ENCODE assay signal across 13 cellular contexts in the genomic region with DNA sequence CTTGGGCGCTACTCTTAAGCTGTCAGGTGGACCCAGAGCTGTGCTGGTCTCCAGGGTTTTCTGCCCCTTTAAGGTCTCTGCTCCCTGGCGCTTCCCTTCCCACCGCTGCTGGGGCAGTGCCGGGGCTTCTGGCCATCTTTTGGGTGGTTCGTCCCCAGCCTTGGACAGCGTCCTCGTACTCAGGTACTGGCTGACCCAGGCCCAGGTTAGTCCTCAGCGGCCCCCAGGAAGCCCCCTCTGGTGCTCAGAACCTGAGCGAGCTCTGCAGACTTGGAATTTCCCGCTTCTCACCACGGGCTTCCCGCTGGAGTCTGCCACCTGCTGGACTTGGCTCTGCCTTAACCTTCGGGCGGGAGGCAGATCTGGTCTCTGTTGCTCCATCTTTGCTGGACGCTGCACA.
A peak's percentile ranks its signal among the peaks of the same experiment; 100 is the strongest.
DNase-seq lines count a peak whose midpoint lies in the region; ATAC-seq, FAIRE-seq and TF ChIP-seq lines count a peak whose summit lies in the region.
"Had no signal": no experiment of that assay in that cellular context is flagged by ENCODE, and none has a peak within 500 bp of the region (broad histone marks: within the 10 kb centered on the region; RNA-seq: fewer than 3 reads in every experiment).

No MANE protein-coding gene starts in this region.

- TF ChIP-seq POLR2A in right lobe of liver (IDR thresholded peaks at IDR 0.05) = no peak

- peak; percentile 5 for TF ChIP-seq CTCF in bronchial epithelial cell (IDR thresholded peaks at IDR 0.05; ENCODE audit: insufficient read depth, low read length, severe bottlenecking)
- TF ChIP-seq CTCF in right lobe of liver (IDR thresholded peaks at IDR 0.05) = no peak
- TF ChIP-seq CTCF in upper lobe of right lung (IDR thresholded peaks at IDR 0.05) = no peak

- H3K9me3 Mint-ChIP-seq in activated naive CD4-positive, alpha-beta T cell treated with anti-CD3 and anti-CD28 coated beads for 36 hours = no peaks in the 10 kb centered on the region
- H3K9me3 Mint-ChIP-seq: CD4-positive, alpha-beta T cell had no signal

- ATAC-seq in right lobe of liver (no peak), upper lobe of right lung (no peak), HG02759 (IDR thresholded peaks at IDR 0.05; ENCODE audit: unreplicated experiment) (no peak), HG03139 (IDR thresholded peaks at IDR 0.05; ENCODE audit: unreplicated experiment) (no peak)

- H3K4me1 ChIP-seq in right lobe of liver (no peaks in the 10 kb centered on the region), upper lobe of right lung (no peaks in the 10 kb centered on the region)

- no peak for FAIRE-seq in bronchial epithelial cell (lab: Jason Lieb, UNC)

- H3K27me3 Mint-ChIP-seq in activated naive CD4-positive, alpha-beta T cell treated with anti-CD3 and anti-CD28 coated beads for 36 hours (ENCODE audit: low read depth) = no peaks in the 10 kb centered on the region
- H3K27me3 Mint-ChIP-seq: CD4-positive, alpha-beta T cell had no signal

- no peak overlapping the region for H3K27ac ChIP-seq in right lobe of liver
- H3K27ac ChIP-seq in upper lobe of right lung = no peak overlapping the region

- no CpG with 5 or more reads among the region's 15 CpGs for WGBS in right lobe of liver (ENCODE audit: insufficient coverage, low coverage, low lambda C conversion rate, missing lambda C conversion rate)

- H3K4me3 ChIP-seq in bronchial epithelial cell (ENCODE audit: low read depth, low read length) (no peak overlapping the region), right lobe of liver (no peak overlapping the region), upper lobe of right lung (no peak overlapping the region)

- no peak overlapping the region for H3K27ac Mint-ChIP-seq in activated naive CD4-positive, alpha-beta T cell treated with anti-CD3 and anti-CD28 coated beads for 36 hours
- H3K27ac Mint-ChIP-seq: CD4-positive, alpha-beta T cell had no signal

- intact Hi-C loops in activated naive CD4-positive, alpha-beta T cell treated with anti-CD3 and anti-CD28 coated beads for 36 hours (cut with micrococcal nuclease) = no loop called here
- intact Hi-C loops in right lobe of liver (cut with DNase I) = no loop called here
- intact Hi-C loops in upper lobe of right lung (cut with DNase I) = no loop called here

- H3K27me3 ChIP-seq in bronchial epithelial cell (ENCODE audit: control insufficient read depth, insufficient read depth, low read length) (no peaks in the 10 kb centered on the region), right lobe of liver (no peaks in the 10 kb centered on the region), upper lobe of right lung (no peaks in the 10 kb centered on the region)

- CTCF ChIA-PET in activated naive CD4-positive, alpha-beta T cell treated with anti-CD3 and anti-CD28 coated beads for 36 hours (lab: Charles Lee) = interaction anchor here (0.6 kb wide), 1 partner anchor 260 kb away, joined by 3 read pairs; no protein-coding TSS in a partner anchor

- peaks cover 12% of the 10 kb centered on the region for H3K36me3 ChIP-seq in bronchial epithelial cell (ENCODE audit: control insufficient read depth, insufficient read depth, low read length)
- peaks cover 0 to 26% (median 5%) of the 10 kb centered on the region in 4 donors for H3K36me3 ChIP-seq in right lobe of liver
- peaks cover 67% of the 10 kb centered on the region for H3K36me3 ChIP-seq in upper lobe of right lung

- H3K9me3 ChIP-seq in right lobe of liver = no peaks in the 10 kb centered on the region
- H3K9me3 ChIP-seq in upper lobe of right lung = no peaks in the 10 kb centered on the region

- no peaks in the 10 kb centered on the region for H3K4me1 Mint-ChIP-seq in activated naive CD4-positive, alpha-beta T cell treated with anti-CD3 and anti-CD28 coated beads for 36 hours (ENCODE audit: low read depth)

- H3K36me3 Mint-ChIP-seq in activated naive CD4-positive, alpha-beta T cell treated with anti-CD3 and anti-CD28 coated beads for 36 hours (ENCODE audit: low read depth) = peaks cover 39% of the 10 kb centered on the region

- H3K4me3 Mint-ChIP-seq in activated naive CD4-positive, alpha-beta T cell treated with anti-CD3 and anti-CD28 coated beads for 36 hours = no peak overlapping the region
- H3K4me3 Mint-ChIP-seq: CD4-positive, alpha-beta T cell had no signal

- peak; percentile 10 for DNase-seq in activated naive CD4-positive, alpha-beta T cell treated with anti-CD3 and anti-CD28 coated beads, Interleukin-2, amount 50 U/mL, for 16 hours
- no peak for DNase-seq in activated naive CD4-positive, alpha-beta T cell treated with anti-CD3 and anti-CD28 coated beads for 36 hours
- no peak for DNase-seq in bronchial epithelial cell (ENCODE audit: low read depth)
- peak; percentile 15 to 52 (median 38) for DNase-seq in right lobe of liver
- peak; percentile 45 for DNase-seq in upper lobe of right lung
- DNase-seq in NCI-H146 treated with DMSO at 0.1 percent for 48 hours (lab: John Stamatoyannopoulos, UW; ENCODE audit: unreplicated experiment) = no peak
- DNase-seq: MM.1S; NCI-H1930; NCI-H510A; stimulated activated CD4-positive, alpha-beta T cell treated with anti-CD3 and anti-CD28 coated beads, Interleukin-2, amount 100 ng/mL, for 24 hours had no signal

Comparison
In these comparisons a context has a peak if more than half of its experiments do, and no peak if none do; other contexts are left out.
1. DNase-seq: peak in activated naive CD4-positive, alpha-beta T cell treated with anti-CD3 and anti-CD28 coated beads, Interleukin-2, amount 50 U/mL, for 16 hours (single experiment), right lobe of liver (3 of 3) and upper lobe of right lung (single experiment); none in activated naive CD4-positive, alpha-beta T cell treated with anti-CD3 and anti-CD28 coated beads for 36 hours (single experiment), bronchial epithelial cell (single experiment) and NCI-H146 treated with DMSO at 0.1 percent for 48 hours (single experiment).